In the genomic region with DNA sequence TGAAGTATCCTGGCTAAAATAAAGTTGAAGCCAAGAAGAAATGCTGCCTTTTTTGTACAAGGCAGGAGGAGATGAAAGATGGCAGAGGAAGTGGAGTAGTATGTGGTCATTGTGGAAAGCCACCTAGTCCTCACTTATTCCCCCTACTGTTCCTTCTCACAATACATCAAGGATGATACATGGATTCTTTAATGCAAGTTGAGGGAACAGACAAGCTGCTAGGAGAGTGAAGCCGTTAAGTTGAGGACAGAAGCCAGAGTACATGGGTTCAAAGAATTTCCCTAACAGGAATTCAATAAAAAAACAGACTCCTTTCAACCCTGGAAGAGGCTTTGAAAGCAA, we compare ENCODE assay signal across 10 cellular contexts.
DNase-seq lines count a peak whose midpoint lies in the region; ATAC-seq and TF ChIP-seq lines count a peak whose summit lies in the region.
"Had no signal": no experiment of that assay in that cellular context is flagged by ENCODE, and none has a peak within 500 bp of the region (broad histone marks: within the 10 kb centered on the region; RNA-seq: fewer than 3 reads in every experiment).

No MANE protein-coding gene starts in this region.

- in situ Hi-C loops in ACHN (cut with HindIII; ENCODE audit: low pct_ligation_motif_present, low pct_unique_long_range_greater_than_20kb, low sequenced_read_pairs): no loop called here

- ATAC-seq in lung (ENCODE audit: insufficient read depth, low FRiP score) (no peak), GM21526 (IDR thresholded peaks at IDR 0.05; ENCODE audit: low FRiP score, unreplicated experiment) (no peak), GM21515 (IDR thresholded peaks at IDR 0.05; ENCODE audit: unreplicated experiment) (no peak)

- H3K36me3 ChIP-seq in adrenal gland (replicated peaks in 1 of 2) (no peaks in the 10 kb centered on the region), lung (ENCODE audit: control insufficient read depth in 2 of 2, insufficient read depth in 2 of 2, low read length in 2 of 2) (peaks cover 0 to 2% of the 10 kb centered on the region in 2 donors)

- intact Hi-C loops in adrenal gland (cut with DNase I): no loop called here

- TF ChIP-seq POLR2A in adrenal gland (IDR thresholded peaks at IDR 0.05): no peak

- peak in 1 of 6 experiments; percentile 17 for TF ChIP-seq CTCF in adrenal gland (IDR thresholded peaks at IDR 0.05)
- no peak for TF ChIP-seq CTCF in lung (IDR thresholded peaks at IDR 0.05; ENCODE audit: control extremely low read depth, extremely low read depth)

- H3K9me3 ChIP-seq in adrenal gland (replicated peaks in 1 of 3) (no peaks in the 10 kb centered on the region), lung (ENCODE audit: control insufficient read depth in 2 of 2, insufficient read depth in 1 of 2, low read length in 1 of 2) (no peaks in the 10 kb centered on the region)
- H3K9me3 ChIP-seq: mucosa of descending colon had no signal

- H3K27me3 ChIP-seq in adrenal gland: no peaks in the 10 kb centered on the region
- H3K27me3 ChIP-seq in lung (ENCODE audit: control insufficient read depth, insufficient read depth): no peaks in the 10 kb centered on the region

- H3K4me3 ChIP-seq in adrenal gland (no peak overlapping the region), lung (no peak overlapping the region)
- H3K4me3 ChIP-seq: mucosa of descending colon had no signal

- 58 to 84% (median 77%) methylated on average over 1 of the region's 1 CpG for WGBS in adrenal gland, 4 donors
- 79 to 80% methylated on average over 1 of the region's 1 CpG for WGBS in lung, 2 donors

- peak; percentile 67 for DNase-seq in ACHN
- DNase-seq in HT1080 (ENCODE audit: low read depth): peak; percentile 44
- no peak for DNase-seq in adrenal gland
- no peak for DNase-seq in lung (ENCODE audit: low spot score)
- no peak for DNase-seq in NCI-H345 treated with DMSO at 0.1 percent for 48 hours (lab: John Stamatoyannopoulos, UW; ENCODE audit: unreplicated experiment)
- no peak for DNase-seq in HuH-7 (ENCODE audit: low spot score)
- DNase-seq: mucosa of descending colon, NCI-H446 had no signal

- peak overlapping the region in 3 of 5 donors; percentile 4 to 60 (median 30) for H3K27ac ChIP-seq in adrenal gland
- peak overlapping the region; percentile 47 to 77 for H3K27ac ChIP-seq in lung (ENCODE audit: low read depth in 1 of 2, low read length in 1 of 2)

- H3K4me1 ChIP-seq in adrenal gland (replicated peaks in 1 of 2): peaks cover 29 to 47% of the 10 kb centered on the region in 2 donors
- peaks cover 5 to 26% of the 10 kb centered on the region in 2 donors for H3K4me1 ChIP-seq in lung (ENCODE audit: control insufficient read depth in 2 of 2, insufficient read depth in 2 of 2, low read length in 2 of 2)

Comparison
In these comparisons a context has a peak if more than half of its experiments do, and no peak if none do; other contexts are left out.
1. DNase-seq: peak in ACHN (single experiment) and HT1080 (single experiment); none in adrenal gland (0 of 7), lung (single experiment), NCI-H345 treated with DMSO at 0.1 percent for 48 hours (single experiment) and HuH-7 (single experiment).